Comparison of ENCODE assay signal across 29 cellular contexts in the genomic region with DNA sequence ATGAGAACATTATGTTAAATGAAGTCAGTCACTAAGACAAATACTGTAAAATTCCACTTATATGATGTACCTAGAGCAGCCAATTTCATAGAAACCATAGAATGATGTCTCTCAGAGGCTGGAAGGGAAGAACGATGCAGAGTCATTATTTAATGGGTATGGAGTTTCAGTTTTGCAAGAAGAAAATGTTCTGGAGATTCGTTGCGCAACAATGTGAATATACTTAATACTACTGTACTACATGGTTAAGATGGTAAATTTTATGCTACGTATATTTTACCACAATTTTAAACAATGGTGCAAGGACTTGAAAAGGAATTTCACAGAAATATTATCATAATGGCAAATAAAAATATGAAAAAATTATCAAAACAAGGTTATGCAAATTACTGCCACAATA.
"Had no signal": no experiment of that assay in that cellular context is flagged by ENCODE, and none has a peak within 500 bp of the region (broad histone marks: within the 10 kb centered on the region; RNA-seq: fewer than 3 reads in every experiment).

No MANE protein-coding gene starts in this region.

- H3K9me3 Mint-ChIP-seq: activated CD4-positive, alpha-beta T cell treated with anti-CD3 and anti-CD28 coated beads, Interleukin-2, amount 10 ng/mL, durations not matched to agents 24 days and 14 days; activated naive CD4-positive, alpha-beta T cell treated with anti-CD3 and anti-CD28 coated beads, Interleukin-2, amount 50 U/mL, for 24 hours; activated T-cell treated with anti-CD3 and anti-CD28 coated beads, Interleukin-2, amount 50 U/mL, for 24 hours; activated T-helper 1 cell treated with anti-CD3 and anti-CD28 coated beads, Interleukin-12 subunit alpha, Interleukin-12 subunit beta, Interleukin-2, Interleukin-4 antibody, amounts not matched to agents 30 ng/mL and 10 ng/mL and 1 ng/mL, durations not matched to agents 14 hours and 24 hours and 36 hours had no signal

- H3K27me3 ChIP-seq: cardiac muscle cell, SJSA1 had no signal

- H3K4me3 Mint-ChIP-seq: activated CD4-positive, alpha-beta T cell treated with anti-CD3 and anti-CD28 coated beads, Interleukin-2, amount 10 ng/mL, durations not matched to agents 24 days and 14 days; activated CD8-positive, alpha-beta memory T cell treated with anti-CD3 and anti-CD28 coated beads, Interleukin-2, amount 10 ng/mL, durations not matched to agents 7 days and 5 days; activated naive CD4-positive, alpha-beta T cell treated with anti-CD3 and anti-CD28 coated beads, Interleukin-2, amount 50 U/mL, for 24 hours; activated T-cell treated with anti-CD3 and anti-CD28 coated beads, Interleukin-2, amount 50 U/mL, for 24 hours; activated T-helper 1 cell treated with anti-CD3 and anti-CD28 coated beads, Interleukin-12 subunit alpha, Interleukin-12 subunit beta, Interleukin-2, Interleukin-4 antibody, amounts not matched to agents 30 ng/mL and 10 ng/mL and 1 ng/mL, durations not matched to agents 14 hours and 24 hours and 36 hours; brain; T-helper 2 cell treated with Interferon-gamma antibody and Interleukin-4, amounts not matched to agents 5 μg/mL and 100 μg/mL, for 36 hours; WTC11 had no signal

- H3K4me3 ChIP-seq: cardiac muscle cell, SJSA1 had no signal

- H3K4me1 Mint-ChIP-seq: activated CD4-positive, alpha-beta T cell treated with anti-CD3 and anti-CD28 coated beads, Interleukin-2, amount 10 ng/mL, durations not matched to agents 24 days and 14 days; activated CD8-positive, alpha-beta memory T cell treated with anti-CD3 and anti-CD28 coated beads, Interleukin-2, amount 10 ng/mL, durations not matched to agents 7 days and 5 days; activated naive CD4-positive, alpha-beta T cell treated with anti-CD3 and anti-CD28 coated beads, Interleukin-2, amount 50 U/mL, for 24 hours; brain had no signal

- H3K36me3 ChIP-seq: cardiac muscle cell, SJSA1 had no signal

- H3K27me3 Mint-ChIP-seq: activated CD4-positive, alpha-beta T cell treated with anti-CD3 and anti-CD28 coated beads, Interleukin-2, amount 10 ng/mL, durations not matched to agents 24 days and 14 days; activated CD8-positive, alpha-beta memory T cell treated with anti-CD3 and anti-CD28 coated beads, Interleukin-2, amount 10 ng/mL, durations not matched to agents 7 days and 5 days; activated naive CD4-positive, alpha-beta T cell treated with anti-CD3 and anti-CD28 coated beads, Interleukin-2, amount 50 U/mL, for 24 hours; activated T-cell treated with anti-CD3 and anti-CD28 coated beads, Interleukin-2, amount 50 U/mL, for 24 hours had no signal

- H3K27ac ChIP-seq: cardiac muscle cell, RWPE1, SJSA1 had no signal

- H3K9me3 ChIP-seq: SJSA1 had no signal

- H3K4me1 ChIP-seq: SJSA1 had no signal

- H3K27ac Mint-ChIP-seq: activated CD4-positive, alpha-beta T cell treated with anti-CD3 and anti-CD28 coated beads, Interleukin-2, amount 10 ng/mL, durations not matched to agents 24 days and 14 days; activated CD8-positive, alpha-beta memory T cell treated with anti-CD3 and anti-CD28 coated beads, Interleukin-2, amount 10 ng/mL, durations not matched to agents 7 days and 5 days; activated naive CD4-positive, alpha-beta T cell treated with anti-CD3 and anti-CD28 coated beads, Interleukin-2, amount 50 U/mL, for 24 hours; activated T-cell treated with anti-CD3 and anti-CD28 coated beads, Interleukin-2, amount 50 U/mL, for 24 hours; activated T-helper 1 cell treated with anti-CD3 and anti-CD28 coated beads, Interleukin-12 subunit alpha, Interleukin-12 subunit beta, Interleukin-2, Interleukin-4 antibody, amounts not matched to agents 30 ng/mL and 10 ng/mL and 1 ng/mL, durations not matched to agents 14 hours and 24 hours and 36 hours; brain; T-helper 2 cell treated with Interferon-gamma antibody and Interleukin-4, amounts not matched to agents 5 μg/mL and 100 μg/mL, for 36 hours; WTC11 had no signal

- FAIRE-seq: astrocyte had no signal

- ATAC-seq: activated CD8-positive, alpha-beta memory T cell treated with anti-CD3 and anti-CD28 coated beads, Interleukin-2, amount 10 ng/mL, durations not matched to agents 7 days and 5 days; Panc1; SK-N-SH treated with all-trans-retinoic acid at 6 μM for 48 hours; WTC11 had no signal

- DNase-seq: activated CD4-positive, alpha-beta T cell treated with anti-CD3 and anti-CD28 coated beads for 1 hour; activated CD4-positive, alpha-beta T cell treated with anti-CD3 and anti-CD28 coated beads, Interleukin-2, amount 10 ng/mL, durations not matched to agents 24 days and 14 days; activated CD4-positive, alpha-beta T cell treated with anti-CD3 and anti-CD28 coated beads, Interleukin-2, amount 50 U/mL, for 48 hours; activated CD8-positive, alpha-beta memory T cell treated with anti-CD3 and anti-CD28 coated beads, Interleukin-2, amount 10 ng/mL, durations not matched to agents 7 days and 5 days; activated effector memory CD4-positive, alpha-beta T cell treated with Interleukin-2 at 50 U/mL for 16 hours; activated naive CD4-positive, alpha-beta T cell; activated T-cell treated with anti-CD3 and anti-CD28 coated beads, Interleukin-2, amount 50 U/mL, for 24 hours; amygdala; Karpas-422; MV-4-11; NCI-H1092 treated with DMSO at 0.1 percent for 48 hours; NCI-H1417 treated with DMSO at 0.1 percent for 48 hours; NCI-H1694; NCI-H2029; NCI-H510A treated with DMSO at 0.1 percent for 48 hours; OCI-M1; Right ventricle myocardium superior; SW 1271 had no signal

- H3K36me3 Mint-ChIP-seq: activated CD8-positive, alpha-beta memory T cell treated with anti-CD3 and anti-CD28 coated beads, Interleukin-2, amount 10 ng/mL, durations not matched to agents 7 days and 5 days; activated naive CD4-positive, alpha-beta T cell treated with anti-CD3 and anti-CD28 coated beads, Interleukin-2, amount 50 U/mL, for 24 hours; brain; WTC11 had no signal
